9 cellular contexts compared by ENCODE assay signal in genomic region chr12:56487448-56488040, GRCh38. TPM values are rescaled to one million over a fixed set of nuclear protein-coding genes. Genes with fewer than 3 reads are reported as not detected.
A peak's percentile ranks its signal among the peaks of the same experiment; 100 is the strongest.
DNase-seq lines count a peak whose midpoint lies in the region; ATAC-seq, FAIRE-seq and TF ChIP-seq lines count a peak whose summit lies in the region.
"Had no signal": no experiment of that assay in that cellular context is flagged by ENCODE, and none has a peak within 500 bp of the region (broad histone marks: within the 10 kb centered on the region; RNA-seq: fewer than 3 reads in every experiment).

No MANE protein-coding gene starts in this region.

- peaks cover 43% of the 10 kb centered on the region for H3K27me3 ChIP-seq in SJSA1 (replicated peaks)
- no peaks in the 10 kb centered on the region for H3K27me3 ChIP-seq in lung (ENCODE audit: control insufficient read depth, insufficient read depth)
- H3K27me3 ChIP-seq in stomach: peaks cover 0 to 37% (median 3%) of the 10 kb centered on the region in 3 donors

- intact Hi-C loops in stomach (cut with DNase I; ENCODE audit: low total_unique reads): no loop called here

- TF ChIP-seq CTCF in coronary artery (IDR thresholded peaks at IDR 0.05): no peak
- no peak for TF ChIP-seq CTCF in lung (IDR thresholded peaks at IDR 0.05; ENCODE audit: control extremely low read depth, extremely low read depth)
- no peak for TF ChIP-seq CTCF in stomach (IDR thresholded peaks at IDR 0.05)
- no peak for TF ChIP-seq CTCF in D721Med (IDR thresholded peaks at IDR 0.05; ENCODE audit: insufficient read depth, missing control alignments)

- H3K27ac ChIP-seq in SJSA1 (no peak overlapping the region), coronary artery (no peak overlapping the region), lung (ENCODE audit: low read depth in 1 of 2, low read length in 1 of 2) (peak overlapping the region in 1 of 2 donors; percentile 5), stomach (peak overlapping the region in 4 of 5 donors; percentile 22 to 70 (median 30))

- TF ChIP-seq EP300 in stomach (IDR thresholded peaks at IDR 0.05): no peak

- H3K9me3 ChIP-seq in SJSA1 (replicated peaks) (peaks cover 9% of the 10 kb centered on the region), lung (ENCODE audit: control insufficient read depth in 2 of 2, insufficient read depth in 1 of 2, low read length in 1 of 2) (no peaks in the 10 kb centered on the region), stomach (no peaks in the 10 kb centered on the region)

- H3K36me3 ChIP-seq in SJSA1 (no peaks in the 10 kb centered on the region), lung (ENCODE audit: control insufficient read depth in 2 of 2, insufficient read depth in 2 of 2, low read length in 2 of 2) (no peaks in the 10 kb centered on the region), stomach (no peaks in the 10 kb centered on the region)

- H3K4me1 ChIP-seq in SJSA1 (replicated peaks): peaks cover 15% of the 10 kb centered on the region
- peaks cover 0 to 10% of the 10 kb centered on the region in 2 donors for H3K4me1 ChIP-seq in lung (ENCODE audit: control insufficient read depth in 2 of 2, insufficient read depth in 2 of 2, low read length in 2 of 2)
- H3K4me1 ChIP-seq in stomach: peaks cover 18 to 22% (median 18%) of the 10 kb centered on the region in 4 donors

- FAIRE-seq in D721Med (lab: Jason Lieb, UNC): no peak
- FAIRE-seq: colon had no signal

- 6 to 9% methylated on average over 41 to 44 of the region's 44 CpGs for WGBS in lung, 2 donors
- WGBS in stomach, 5 donors: 2 to 6% (median 3%) methylated on average over 22 to 44 of the region's 44 CpGs

- ATAC-seq in HG03095 (IDR thresholded peaks at IDR 0.05; ENCODE audit: unreplicated experiment): peak; percentile 21
- ATAC-seq in lung (ENCODE audit: insufficient read depth, low FRiP score): peak; percentile 54

- no peak for TF ChIP-seq POLR2A in stomach (IDR thresholded peaks at IDR 0.05)

- H3K4me3 ChIP-seq in SJSA1 (peak overlapping the region; percentile 18), coronary artery (peak overlapping the region; percentile 72), lung (peak overlapping the region; percentile 18), stomach (peak overlapping the region; percentile 60 to 73 (median 61))

- peak; percentile 50 for DNase-seq in activated CD4-positive, alpha-beta T cell treated with anti-CD3 and anti-CD28 coated beads for 48 hours
- no peak for DNase-seq in activated CD4-positive, alpha-beta T cell treated with anti-CD3 and anti-CD28 coated beads, Interleukin-2, amount 50 U/mL, for 4 hours
- DNase-seq in SJSA1 (ENCODE audit: low read depth in 1 of 2, low spot score in 2 of 2) (no peak), coronary artery (ENCODE audit: low spot score) (no peak), lung (ENCODE audit: low spot score) (no peak), stomach (peak; percentile 52), D721Med (ENCODE audit: insufficient read length, low spot score) (no peak)

RNA-seq across cellular contexts. Expression of gene GLS2, which starts 0.4 kb away (rescaled TPM):
- not detected in 2 replicates for total RNA-seq in SJSA1 (2014; rRNA removed; shearing (Covaris generic))
- total RNA-seq in lung: 1 to 10 TPM; 2.6 to 4.8 TPM
- 1 to 10 TPM; 1.1 to 4.5 TPM for polyA plus RNA-seq in lung
- total RNA-seq in stomach: 1 to 10 TPM in 3 of 5 donors, not detected in 2; 1.3 to 7.6 (median 3.9) TPM
- 10 to 100 TPM in 1 of 3 donors, 1 to 10 TPM in 2; 2.6 to 11.2 (median 5.4) TPM for polyA plus RNA-seq in stomach

RNA-seq across cellular contexts. Expression of gene SPRYD4, which starts 19.2 kb away (rescaled TPM):
- total RNA-seq in SJSA1 (2014; rRNA removed; shearing (Covaris generic)): 0.69 and 1.4 TPM in 2 replicates
- total RNA-seq in lung (1 to 10 TPM; 2.5 to 3.4 TPM), stomach (1 to 10 TPM in 4 of 5 donors, under 1 TPM in 1; 0.29 to 5.8 (median 3.5) TPM)
- polyA plus RNA-seq in lung (1 to 10 TPM; 2.0 to 2.2 TPM), stomach (1 to 10 TPM; 1.8 to 2.1 (median 2.0) TPM)

RNA-seq across cellular contexts. Expression of gene MIP, which starts 33.1 kb away (rescaled TPM):
- total RNA-seq in SJSA1 (2014; rRNA removed; shearing (Covaris generic)): 0.08 TPM in 1 of 2 replicates, not detected in the other
- total RNA-seq in lung (not detected), stomach (not detected)
- polyA plus RNA-seq in lung (under 1 TPM; 0.06 to 0.08 TPM), stomach (not detected)

RNA-seq across cellular contexts. Expression of gene RBMS2, which starts 34.1 kb away (rescaled TPM):
- total RNA-seq in SJSA1 (2014; rRNA removed; shearing (Covaris generic)): 17.0 and 31.0 TPM in 2 replicates
- 10 to 100 TPM; 56.3 to 71.0 TPM for total RNA-seq in lung
- 10 to 100 TPM; 16.3 to 29.1 TPM for polyA plus RNA-seq in lung
- 100 to 1,000 TPM in 1 of 5 donors, 10 to 100 TPM in 2, 1 to 10 TPM in 2; 5.2 to 123 (median 32.3) TPM for total RNA-seq in stomach
- 1 to 10 TPM; 4.2 to 9.7 (median 8.2) TPM for polyA plus RNA-seq in stomach

RNA-seq across cellular contexts. Expression of gene TIMELESS, which starts 38.3 kb away (rescaled TPM):
- 7.4 and 11.9 TPM in 2 replicates for total RNA-seq in SJSA1 (2014; rRNA removed; shearing (Covaris generic))
- total RNA-seq in lung (10 to 100 TPM in 1 of 2 donors, 1 to 10 TPM in 1; 9.9 to 11.2 TPM), stomach (10 to 100 TPM in 2 of 5 donors, 1 to 10 TPM in 3; 3.8 to 64.7 (median 8.1) TPM)
- polyA plus RNA-seq in lung (1 to 10 TPM; 7.3 to 8.1 TPM), stomach (1 to 10 TPM; 4.0 to 7.4 (median 5.2) TPM)

Comparison
In these comparisons a context has a peak if more than half of its experiments do, and no peak if none do; other contexts are left out.
1. DNase-seq: peak in activated CD4-positive, alpha-beta T cell treated with anti-CD3 and anti-CD28 coated beads for 48 hours (single experiment) and stomach (single experiment); none in activated CD4-positive, alpha-beta T cell treated with anti-CD3 and anti-CD28 coated beads, Interleukin-2, amount 50 U/mL, for 4 hours (0 of 2), SJSA1 (0 of 2), coronary artery (single experiment), lung (single experiment) and D721Med (single experiment).
2. H3K27ac ChIP-seq: peak in stomach (4 of 5); none in SJSA1 (single experiment) and coronary artery (0 of 2).
3. H3K4me3 ChIP-seq: peak in every context shown above with its lines; median percentile 72 in coronary artery; 61 in stomach; 18 in SJSA1; 18 in lung.